ENCODE assay signal across 11 cellular contexts in genomic region chr7:98691619-98692018, GRCh38.
"Had no signal": no experiment of that assay in that cellular context is flagged by ENCODE, and none has a peak within 500 bp of the region (broad histone marks: within the 10 kb centered on the region; RNA-seq: fewer than 3 reads in every experiment).

No MANE protein-coding gene starts in this region.

- H2AFZ ChIP-seq: GM23248, GM23338 had no signal

- H3K4me3 ChIP-seq: GM23248, GM23338, HAP-1 had no signal

- H3K4me2 ChIP-seq: GM23338 had no signal

- H3K9ac ChIP-seq: GM23248 had no signal

- H3K4me1 ChIP-seq: HAP-1 had no signal

- ATAC-seq: GM23338, HCT116 had no signal

- H3K36me3 ChIP-seq: HAP-1 had no signal

- FAIRE-seq: H1, H54 had no signal

- H3K27ac ChIP-seq: GM23248 had no signal

- DNase-seq: GM23248, GOT3, H7, H9, HCEC 1CT, HFFc6 had no signal
